24 cellular contexts compared by ENCODE assay signal in genomic region chr7:32474008-32474407, GRCh38. TPM values are rescaled to one million over a fixed set of nuclear protein-coding genes. Genes with fewer than 3 reads are reported as not detected.
A peak's percentile ranks its signal among the peaks of the same experiment; 100 is the strongest.
DNase-seq lines count a peak whose midpoint lies in the region; ATAC-seq, FAIRE-seq and TF ChIP-seq lines count a peak whose summit lies in the region.
"Had no signal": no experiment of that assay in that cellular context is flagged by ENCODE, and none has a peak within 500 bp of the region (broad histone marks: within the 10 kb centered on the region; RNA-seq: fewer than 3 reads in every experiment).

No MANE protein-coding gene starts in this region.

- H3K4me1 ChIP-seq in K562 (replicated peaks in 1 of 2; ENCODE audit: control insufficient read depth in 2 of 2, insufficient read depth in 2 of 2, low read length in 2 of 2) (no peaks in the 10 kb centered on the region), mammary epithelial cell (ENCODE audit: insufficient read depth, low read length) (peaks cover 39% of the 10 kb centered on the region), mesenchymal stem cell (ENCODE audit: control insufficient read depth, insufficient read depth, low read depth, low read length) (no peaks in the 10 kb centered on the region), gastrocnemius medialis (no peaks in the 10 kb centered on the region), suprapubic skin (no peaks in the 10 kb centered on the region)

- H3K27me3 ChIP-seq in K562 (ENCODE audit: control insufficient read depth in 2 of 2, insufficient read depth in 2 of 2, low read length in 2 of 2) (peaks cover 9 to 15% of the 10 kb centered on the region in 2 experiments; a peak in 4 of 5 replicates), mammary epithelial cell (ENCODE audit: insufficient read depth, low read length) (no peaks in the 10 kb centered on the region), mesenchymal stem cell (ENCODE audit: control insufficient read depth in 1 of 2, insufficient read depth in 1 of 2, low read length in 2 of 2) (peaks cover 0 to 6% of the 10 kb centered on the region in 2 experiments), gastrocnemius medialis (no peaks in the 10 kb centered on the region), suprapubic skin (no peaks in the 10 kb centered on the region)
- H3K27me3 ChIP-seq: BE2C, BLaER1 had no signal

- no peak overlapping the region for H2BK15ac ChIP-seq in mesenchymal stem cell (ENCODE audit: low read depth, poor library complexity, severe bottlenecking)

- H2AFZ ChIP-seq in K562 (ENCODE audit: low read depth, low read length) (no peak overlapping the region), mammary epithelial cell (ENCODE audit: low read depth, low read length) (no peak overlapping the region), mesenchymal stem cell (ENCODE audit: low read depth, low read length) (no peak overlapping the region)

- dilution Hi-C loops in mammary epithelial cell (cut with HindIII; ENCODE audit: low sequenced_read_pairs): no loop called here

- no peak overlapping the region for H2BK120ac ChIP-seq in mesenchymal stem cell (ENCODE audit: low read depth, low read length)

- H2BK5ac ChIP-seq in mesenchymal stem cell (ENCODE audit: low read depth, low read length, poor library complexity, severe bottlenecking): no peak overlapping the region

- H3K9me1 ChIP-seq in K562 (ENCODE audit: control insufficient read depth, insufficient read depth, low read length): no peaks in the 10 kb centered on the region

- no peak overlapping the region for H4K91ac ChIP-seq in mesenchymal stem cell (ENCODE audit: low read length)

- H4K20me1 ChIP-seq in K562 (replicated peaks; ENCODE audit: control insufficient read depth, insufficient read depth, low read length): no peaks in the 10 kb centered on the region
- H4K20me1 ChIP-seq in mammary epithelial cell (ENCODE audit: insufficient read depth, low read length): no peaks in the 10 kb centered on the region
- H4K20me1 ChIP-seq: BLaER1 had no signal

- intact Hi-C loops in K562 (cut with micrococcal nuclease): no loop called here
- intact Hi-C loops in mammary epithelial cell (cut with micrococcal nuclease): no loop called here
- intact Hi-C loops in gastrocnemius medialis (cut with DNase I; ENCODE audit: low total_unique reads): no loop called here

- H3K4me2 ChIP-seq in K562 (ENCODE audit: insufficient read depth, low read length) (no peak overlapping the region), mammary epithelial cell (ENCODE audit: insufficient read depth, low read depth, low read length) (peak overlapping the region; percentile 34), mesenchymal stem cell (ENCODE audit: low read length, poor library complexity, severe bottlenecking) (no peak overlapping the region)

- in situ Hi-C loops in K562 (cut with MboI): no loop called here
- in situ Hi-C loops in mammary epithelial cell (cut with MboI; ENCODE audit: low sequenced_read_pairs in 2 of 2): no loop called here
- in situ Hi-C loops in gastrocnemius medialis (cut with MboI; ENCODE audit: low sequenced_read_pairs in 4 of 4): no loop called here

- ATAC-seq in K562 (no peak), gastrocnemius medialis (no peak)

- 0% methylated on average over 1 of the region's 1 CpG for WGBS in K562 (ENCODE audit: insufficient coverage, low coverage, missing lambda C conversion rate)
- WGBS in mammary epithelial cell (ENCODE audit: low coverage, missing lambda C conversion rate): 52% methylated on average over 1 of the region's 1 CpG
- WGBS in mesenchymal stem cell: no CpG with 5 or more reads among the region's 1 CpG
- 48% methylated on average over 1 of the region's 1 CpG for WGBS in suprapubic skin

- TF ChIP-seq POLR2A in K562 (conservative IDR thresholded peaks at IDR 0.05) (no peak), gastrocnemius medialis (IDR thresholded peaks at IDR 0.05) (no peak), suprapubic skin (IDR thresholded peaks at IDR 0.05) (no peak)

- H3K36me3 ChIP-seq in K562 (ENCODE audit: control insufficient read depth, insufficient read depth, low read length) (no peaks in the 10 kb centered on the region), mammary epithelial cell (ENCODE audit: insufficient read depth, low read length) (no peaks in the 10 kb centered on the region), mesenchymal stem cell (ENCODE audit: control insufficient read depth in 1 of 2, insufficient read depth in 2 of 2, low read depth in 1 of 2, low read length in 2 of 2) (no peaks in the 10 kb centered on the region), gastrocnemius medialis (no peaks in the 10 kb centered on the region), suprapubic skin (no peaks in the 10 kb centered on the region)
- H3K36me3 ChIP-seq: BE2C, BLaER1 had no signal

- no peak overlapping the region for H3K9ac ChIP-seq in K562 (ENCODE audit: insufficient read depth in 1 of 2, low read depth in 2 of 2, low read length in 2 of 2)
- no peak overlapping the region for H3K9ac ChIP-seq in mammary epithelial cell (ENCODE audit: insufficient read depth, low read length)
- H3K9ac ChIP-seq in mesenchymal stem cell (ENCODE audit: low read length): no peak overlapping the region
- H3K9ac ChIP-seq: BLaER1 had no signal

- no peaks in the 10 kb centered on the region for H3K79me1 ChIP-seq in mesenchymal stem cell (replicated peaks; ENCODE audit: low read length, poor library complexity, severe bottlenecking)

- TF ChIP-seq EP300 in K562 (IDR thresholded peaks at IDR 0.05; ENCODE audit: low read length): no peak
- no peak for TF ChIP-seq EP300 in suprapubic skin (IDR thresholded peaks at IDR 0.05)

- no peak for TF ChIP-seq RAD21 in K562 (CRISPR knock-in tag; conservative IDR thresholded peaks at IDR 0.05 in 1 of 2, IDR thresholded peaks at IDR 0.05 in 1 of 2)

- no peak overlapping the region for H4K8ac ChIP-seq in mesenchymal stem cell (ENCODE audit: low read length)

- H3K14ac ChIP-seq in mesenchymal stem cell (ENCODE audit: low read length in 2 of 2): no peak overlapping the region

- H3K79me2 ChIP-seq in K562 (ENCODE audit: control insufficient read depth, insufficient read depth, low read length) (no peaks in the 10 kb centered on the region), mammary epithelial cell (ENCODE audit: insufficient read depth, low read length) (no peaks in the 10 kb centered on the region)

- no peak for FAIRE-seq in K562 (lab: Jason Lieb, UNC)
- FAIRE-seq: A204.1, G401.6, GM12891, GM19239 had no signal

- CTCF ChIA-PET in K562 (lab: Yijun Ruan, JAX; ENCODE audit: low intra/inter-chr PET ratio): interaction anchor here (0.6 kb wide), 1 partner anchor 598 kb away, joined by 7 read pairs; no protein-coding TSS in a partner anchor
- CTCF ChIA-PET in mammary epithelial cell (lab: Charles Lee; ENCODE audit: low non-redundant PET): interaction anchor here (0.7 kb wide), 1 partner anchor 162 kb away, joined by 8 read pairs; no protein-coding TSS in a partner anchor

- H3K23ac ChIP-seq in mesenchymal stem cell (ENCODE audit: low read length in 2 of 2): no peak overlapping the region

- TF ChIP-seq CTCF in K562 (IDR thresholded peaks at IDR 0.05 in 2 of 3, conservative IDR thresholded peaks at IDR 0.05 in 1 of 3; ENCODE audit: insufficient read depth in 2 of 3, low read depth in 1 of 3, low read length in 3 of 3): no peak
- TF ChIP-seq CTCF in mammary epithelial cell (conservative IDR thresholded peaks at IDR 0.05 in 1 of 2, IDR thresholded peaks at IDR 0.05 in 1 of 2; ENCODE audit: extremely low read depth in 1 of 2, insufficient read depth in 1 of 2, low read depth in 1 of 2, low read length in 2 of 2): no peak
- TF ChIP-seq CTCF in gastrocnemius medialis (IDR thresholded peaks at IDR 0.05 in 4 of 5, conservative IDR thresholded peaks at IDR 0.05 in 1 of 5): no peak
- TF ChIP-seq CTCF in suprapubic skin (IDR thresholded peaks at IDR 0.05): no peak

- BruUV-seq in K562 (replicated peaks; lab: Mats Ljungman, UMichigan) (no TSS peak), mammary epithelial cell (replicated peaks; lab: Mats Ljungman, UMichigan) (no TSS peak)

- H3K4me3 ChIP-seq in K562: no peak overlapping the region
- no peak overlapping the region for H3K4me3 ChIP-seq in mammary epithelial cell (replicated peaks in 1 of 3; ENCODE audit: insufficient read depth in 1 of 3, low read depth in 2 of 3, low read length in 3 of 3)
- no peak overlapping the region for H3K4me3 ChIP-seq in mesenchymal stem cell (ENCODE audit: insufficient read depth in 1 of 2, low read depth in 1 of 2, low read length in 2 of 2)
- no peak overlapping the region for H3K4me3 ChIP-seq in gastrocnemius medialis
- no peak overlapping the region for H3K4me3 ChIP-seq in suprapubic skin
- H3K4me3 ChIP-seq: BLaER1 had no signal

- H3K9me3 ChIP-seq in K562 (replicated peaks; ENCODE audit: control insufficient read depth, insufficient read depth, low read depth, low read length) (no peaks in the 10 kb centered on the region; the same call in 1 of the 2 replicates), mammary epithelial cell (replicated peaks; ENCODE audit: insufficient read depth, low read length) (no peaks in the 10 kb centered on the region), mesenchymal stem cell (ENCODE audit: control insufficient read depth, low read length) (no peaks in the 10 kb centered on the region), gastrocnemius medialis (no peaks in the 10 kb centered on the region), suprapubic skin (no peaks in the 10 kb centered on the region)
- H3K9me3 ChIP-seq: BE2C, BLaER1 had no signal

- no peak overlapping the region for H2AK5ac ChIP-seq in mesenchymal stem cell (ENCODE audit: low read length, severe bottlenecking)

- DNase-seq in K562 (ENCODE audit: extremely low read depth in 1 of 4, low spot score in 3 of 4) (no peak), mammary epithelial cell (no peak), mesenchymal stem cell (no peak), gastrocnemius medialis (no peak), suprapubic skin (ENCODE audit: low spot score in 2 of 2) (no peak), DMS53 treated with DMSO at 0.1 percent for 48 hours (lab: John Stamatoyannopoulos, UW; ENCODE audit: unreplicated experiment) (no peak)
- DNase-seq: 8988T; ACHN; BE2C; C1 segment of cervical spinal cord; CD4-positive, alpha-beta memory T cell; CD4-positive, CD25-positive, alpha-beta regulatory T cell; CD8-positive, alpha-beta memory T cell; COR-L47; DMS 273 treated with DMSO at 0.1 percent for 48 hours; DMS153; DMS53; DMS79 treated with DMSO at 0.1 percent for 48 hours; GF-D8 had no signal

- H3K4ac ChIP-seq in mesenchymal stem cell (ENCODE audit: low read depth in 1 of 2, low read length in 2 of 2): no peak overlapping the region

- POLR2A ChIA-PET in K562 (lab: Yijun Ruan, JAX): interaction anchor here (0.5 kb wide), 1 partner anchor 588 kb away, joined by 3 read pairs; no protein-coding TSS in a partner anchor

- H3K27ac ChIP-seq in K562 (ENCODE audit: extremely low read depth, low read depth, low read length) (no peak overlapping the region), mammary epithelial cell (ENCODE audit: insufficient read depth, low read depth, low read length) (no peak overlapping the region), mesenchymal stem cell (ENCODE audit: low read length, poor library complexity, severe bottlenecking) (peak overlapping the region; percentile 38), gastrocnemius medialis (no peak overlapping the region), suprapubic skin (no peak overlapping the region)
- H3K27ac ChIP-seq: BLaER1 had no signal

- no peak overlapping the region for H3K18ac ChIP-seq in mesenchymal stem cell (ENCODE audit: low read depth in 1 of 2, low read length in 2 of 2)

- no peak overlapping the region for H2BK12ac ChIP-seq in mesenchymal stem cell (ENCODE audit: low read length in 2 of 2)

RNA-seq across cellular contexts. Expression of gene LSM5, which starts 16.2 kb away (rescaled TPM):
- total RNA-seq in K562 (2011; cell fraction: chromatin; rRNA removed; ENCODE audit: low replicate concordance): 16.0 and 52.2 TPM in 2 replicates
- total RNA-seq in K562 (2011; cell fraction: nucleolus; rRNA removed): 18.8 and 22.8 TPM in 2 replicates
- total RNA-seq in K562 (2011; cell fraction: nucleoplasm; rRNA removed): 52.5 and 85.3 TPM in 2 replicates
- total RNA-seq in K562 (2014; rRNA removed): 36.3 and 45.8 TPM in 2 replicates
- total RNA-seq in K562 (2014; rRNA removed; fragmentation: Illumina TruSeq; extraction: Trizol): 232 and 260 TPM in 2 replicates
- 92.9 and 111 TPM in 2 replicates for total RNA-seq in K562 (2015; rRNA removed; fragmentation: Illumina TruSeq; extraction: Trizol)
- 124 and 142 TPM in 2 replicates for total RNA-seq in K562 (2021)
- 79.9 and 153 TPM in 2 replicates for polyA plus RNA-seq in K562 (2011; rRNA removed)
- polyA plus RNA-seq in K562 (2011; cell fraction: cytosol; rRNA removed): 7.1 and 54.4 TPM in 2 replicates
- 25.4 and 34.2 TPM in 2 replicates for polyA plus RNA-seq in K562 (2011; cell fraction: nucleus; rRNA removed)
- polyA plus RNA-seq in K562 (2012): 136 and 164 TPM in 2 replicates
- 202 and 243 TPM in 2 replicates for polyA plus RNA-seq in K562 (2014; fragmentation: Illumina TruSeq; extraction: Trizol)
- 100 to 1,000 TPM; 513 to 620 TPM for polyA plus RNA-seq in K562 (2014; fragmentation: Nextera tagmentation; extraction: Ambion mirVana)
- 165 and 186 TPM in 2 replicates for polyA plus RNA-seq in K562 (2014; rRNA removed)
- polyA minus RNA-seq in K562 (2011; rRNA and poly(A)+ RNA removed): 45.4 and 47.6 TPM in 2 replicates
- polyA minus RNA-seq in K562 (2011; cell fraction: cytosol; rRNA and poly(A)+ RNA removed): 11.6 and 15.8 TPM in 2 replicates
- 24.8 and 33.9 TPM in 2 replicates for polyA minus RNA-seq in K562 (2011; cell fraction: nucleus; rRNA and poly(A)+ RNA removed)
- total RNA-seq in mammary epithelial cell: 10 to 100 TPM; 15.7 to 55.6 TPM
- 37.0 TPM for polyA plus RNA-seq in mammary epithelial cell
- polyA minus RNA-seq in mammary epithelial cell: 6.9 TPM
- 67.9 TPM for polyA plus RNA-seq in mesenchymal stem cell (2013, experiment 1 of 2)
- 76.5 TPM for polyA plus RNA-seq in mesenchymal stem cell (2013, experiment 2 of 2)
- 10 to 100 TPM; 11.7 to 28.7 (median 14.8) TPM for total RNA-seq in gastrocnemius medialis
- total RNA-seq in suprapubic skin: 10 to 100 TPM; 13.4 to 18.9 (median 13.9) TPM

RNA-seq across cellular contexts. Expression of gene AVL9, which starts 21.3 kb away (rescaled TPM):
- 75.7 and 129 TPM in 2 replicates for total RNA-seq in K562 (2011; cell fraction: chromatin; rRNA removed; ENCODE audit: low replicate concordance)
- 28.3 and 31.5 TPM in 2 replicates for total RNA-seq in K562 (2011; cell fraction: nucleolus; rRNA removed)
- total RNA-seq in K562 (2011; cell fraction: nucleoplasm; rRNA removed): 48.5 and 80.2 TPM in 2 replicates
- total RNA-seq in K562 (2014; rRNA removed) (31.0 and 33.4 TPM in 2 replicates), K562 (2014; rRNA removed; fragmentation: Illumina TruSeq; extraction: Trizol) (39.7 and 53.2 TPM in 2 replicates), K562 (2015; rRNA removed; fragmentation: Illumina TruSeq; extraction: Trizol) (27.0 and 30.1 TPM in 2 replicates), K562 (2021) (51.7 and 66.2 TPM in 2 replicates), mammary epithelial cell (10 to 100 TPM; 30.2 to 31.3 TPM), gastrocnemius medialis (10 to 100 TPM; 22.3 to 27.6 (median 25.5) TPM), suprapubic skin (10 to 100 TPM; 22.5 to 42.2 (median 24.8) TPM)
- polyA plus RNA-seq in K562 (2011; rRNA removed) (37.0 and 39.6 TPM in 2 replicates), K562 (2014; fragmentation: Illumina TruSeq; extraction: Trizol) (28.4 and 31.2 TPM in 2 replicates), K562 (2014; fragmentation: Nextera tagmentation; extraction: Ambion mirVana) (1 to 10 TPM; 6.4 to 8.7 TPM), K562 (2014; rRNA removed) (19.2 and 19.3 TPM in 2 replicates), mammary epithelial cell (8.3 TPM)
- 17.0 and 22.4 TPM in 2 replicates for polyA plus RNA-seq in K562 (2011; cell fraction: cytosol; rRNA removed)
- 37.9 and 38.1 TPM in 2 replicates for polyA plus RNA-seq in K562 (2011; cell fraction: nucleus; rRNA removed)
- polyA plus RNA-seq in K562 (2012): 26.3 and 34.7 TPM in 2 replicates
- 39.1 and 60.7 TPM in 2 replicates for polyA minus RNA-seq in K562 (2011; rRNA and poly(A)+ RNA removed)
- polyA minus RNA-seq in K562 (2011; cell fraction: cytosol; rRNA and poly(A)+ RNA removed): 17.6 and 29.5 TPM in 2 replicates
- polyA minus RNA-seq in K562 (2011; cell fraction: nucleus; rRNA and poly(A)+ RNA removed): 19.1 and 32.4 TPM in 2 replicates
- polyA minus RNA-seq in mammary epithelial cell: 50.3 TPM
- polyA plus RNA-seq in mesenchymal stem cell (2013, experiment 1 of 2): 11.4 TPM
- 12.5 TPM for polyA plus RNA-seq in mesenchymal stem cell (2013, experiment 2 of 2)
